Comparison of ENCODE assay signal across 8 cellular contexts in genomic region chr19:52942371-52943133, GRCh38. TPM values are rescaled to one million over a fixed set of nuclear protein-coding genes. Genes with fewer than 3 reads are reported as not detected.
DNase-seq lines count a peak whose midpoint lies in the region; ATAC-seq, FAIRE-seq and TF ChIP-seq lines count a peak whose summit lies in the region.

No MANE protein-coding gene starts in this region.

- TF ChIP-seq POLR2A in Raji (IDR thresholded peaks at IDR 0.05; ENCODE audit: insufficient read depth, low read depth, low read length), result peak; percentile 87

- peak; percentile 93 for ATAC-seq in GM21515 (IDR thresholded peaks at IDR 0.05; ENCODE audit: unreplicated experiment)

- DNase-seq in DMS114 treated with DMSO at 0.1 percent for 48 hours (lab: John Stamatoyannopoulos, UW; ENCODE audit: unreplicated experiment), result peak; percentile 64
- peak; percentile 61 for DNase-seq in HuH-7.5 (ENCODE audit: low spot score)
- DNase-seq in activated naive CD4-positive, alpha-beta T cell (lab: John Stamatoyannopoulos, UW), result peak; percentile 70 to 93 (median 87)
- peak; percentile 76 to 85 for DNase-seq in frontal cortex (ENCODE audit: low spot score in 2 of 2)
- peak; percentile 52 for DNase-seq in non-pigmented ciliary epithelial cell (ENCODE audit: low read depth)
- peak; percentile 52 for DNase-seq in superior temporal gyrus (ENCODE audit: extremely low spot score)

- no peak for FAIRE-seq in frontal cortex (lab: Jason Lieb, UNC)

RNA-seq across cellular contexts. Expression of gene ZNF888, which starts 19.3 kb away (rescaled TPM):
- total RNA-seq in frontal cortex, result 3.3 TPM

RNA-seq across cellular contexts. Expression of gene ZNF816, which starts 20.1 kb away (rescaled TPM):
- 2.4 TPM for total RNA-seq in frontal cortex

RNA-seq across cellular contexts. Expression of gene ZNF320, which starts 45.1 kb away (rescaled TPM):
- 32.2 TPM for total RNA-seq in frontal cortex

Comparison
In these comparisons a context has a peak if more than half of its experiments do, and no peak if none do; other contexts are left out.
1. Peak in every context shown above with its lines: DNase-seq and ATAC-seq.